ENCODE assay signal across 13 cellular contexts in the genomic region with DNA sequence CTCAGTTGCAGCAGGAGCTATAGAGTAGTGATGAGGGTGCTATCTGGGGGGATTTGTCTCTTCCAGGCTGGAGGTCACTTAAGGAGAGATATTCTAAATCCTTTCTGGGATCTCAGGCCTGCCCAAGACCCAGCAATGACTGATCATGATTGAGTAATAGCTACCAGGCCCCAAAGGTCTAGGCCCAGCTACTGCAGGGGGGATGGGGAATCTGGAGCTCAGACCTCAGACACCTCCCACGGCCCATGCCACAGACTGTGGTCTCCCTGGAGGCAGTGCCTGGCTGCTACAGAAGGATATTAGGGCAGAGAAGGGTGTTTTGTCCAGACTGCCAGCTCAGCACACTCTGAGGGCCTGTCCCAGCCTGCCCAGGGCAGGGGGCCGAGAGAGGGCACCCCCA. TPM values are rescaled to one million over a fixed set of nuclear protein-coding genes. Genes with fewer than 3 reads are reported as not detected.
A peak's percentile ranks its signal among the peaks of the same experiment; 100 is the strongest.
DNase-seq lines count a peak whose midpoint lies in the region; ATAC-seq, FAIRE-seq and TF ChIP-seq lines count a peak whose summit lies in the region.
"Had no signal": no experiment of that assay in that cellular context is flagged by ENCODE, and none has a peak within 500 bp of the region (broad histone marks: within the 10 kb centered on the region; RNA-seq: fewer than 3 reads in every experiment).

No MANE protein-coding gene starts in this region.

- BruUV-seq in GM12878 (replicated peaks; lab: Mats Ljungman, UMichigan), result no TSS peak

- H3K36me3 ChIP-seq in GM12878 (ENCODE audit: control insufficient read depth in 2 of 2, insufficient read depth in 2 of 2, low read length in 1 of 2), result no peaks in the 10 kb centered on the region
- peaks cover 0 to under 1% (median 0%) of the 10 kb centered on the region in 3 donors for H3K36me3 ChIP-seq in pancreas
- H3K36me3 ChIP-seq: esophagus muscularis mucosa, thyroid gland had no signal

- WGBS in GM12878 (ENCODE audit: insufficient coverage, insufficient replicate concordance, low lambda C conversion rate, missing lambda C conversion rate), result 0% methylated on average over 2 of the region's 2 CpGs
- WGBS in pancreas, 2 donors, result 55 to 71% methylated on average over 2 of the region's 2 CpGs

- no peaks in the 10 kb centered on the region for H3K79me2 ChIP-seq in GM12878 (ENCODE audit: control insufficient read depth, insufficient read depth, low read length)

- H4K20me1 ChIP-seq in GM12878 (ENCODE audit: control insufficient read depth, insufficient read depth), result no peaks in the 10 kb centered on the region

- no peak overlapping the region for H2AFZ ChIP-seq in GM12878 (ENCODE audit: control insufficient read depth, low read depth, low read length)

- H3K4me3 ChIP-seq in GM12878 (no peak overlapping the region), pancreas (no peak overlapping the region)
- H3K4me3 ChIP-seq: esophagus muscularis mucosa, thyroid gland had no signal

- intact Hi-C loops in GM12878 (cut with micrococcal nuclease; ENCODE audit: unreplicated experiment) (no loop called here), pancreas (cut with DNase I) (no loop called here)

- H3K27ac ChIP-seq in GM12878 (ENCODE audit: control insufficient read depth, insufficient read depth) (no peak overlapping the region), pancreas (peak overlapping the region; percentile 56 to 84 (median 68)), foreskin keratinocyte (no peak overlapping the region)
- H3K27ac ChIP-seq: esophagus muscularis mucosa, thyroid gland had no signal

- FAIRE-seq in GM12878 (lab: Jason Lieb, UNC) (no peak), pancreas (lab: Jason Lieb, UNC) (no peak)
- FAIRE-seq: keratinocyte had no signal

- no peak for TF ChIP-seq POLR2A in GM12878 (IDR thresholded peaks at IDR 0.05; ENCODE audit: low read depth, low read length)

- in situ Hi-C loops in GM12878 (cut with MboI), result no loop called here

- TF ChIP-seq CTCF in GM12878 (IDR thresholded peaks at IDR 0.05 in 2 of 3, conservative IDR thresholded peaks at IDR 0.05 in 1 of 3; ENCODE audit: control insufficient read depth in 2 of 3, extremely low read depth in 1 of 3, insufficient read depth in 1 of 3, low read depth in 3 of 3, low read length in 3 of 3) (no peak), pancreas (IDR thresholded peaks at IDR 0.05) (no peak), foreskin keratinocyte (conservative IDR thresholded peaks at IDR 0.05) (no peak)

- no peak overlapping the region for H3K9ac ChIP-seq in GM12878 (ENCODE audit: control insufficient read depth, insufficient read depth, low read length)

- DNase-seq in HK-2 (ENCODE audit: unreplicated experiment) (peak; percentile 38), NCI-H226 (peak; percentile 45), GM12878 (ENCODE audit: low read depth, low spot score) (no peak), pancreas (peak in 1 of 6 donors; percentile 42), foreskin keratinocyte (no peak), H4 (ENCODE audit: low spot score) (no peak), NCI-H2196 treated with DMSO at 0.1 percent for 48 hours (lab: John Stamatoyannopoulos, UW; ENCODE audit: unreplicated experiment) (no peak)
- DNase-seq: DMS 273 treated with DMSO at 0.1 percent for 48 hours, NCI-H2081 treated with DMSO at 0.1 percent for 48 hours, thyroid gland had no signal

- no peaks in the 10 kb centered on the region; a peak in 2 of 4 replicates for H3K27me3 ChIP-seq in GM12878 (replicated peaks in 1 of 2; ENCODE audit: control insufficient read depth in 2 of 2, insufficient read depth in 2 of 2, low read length in 1 of 2)
- no peaks in the 10 kb centered on the region for H3K27me3 ChIP-seq in pancreas
- peaks cover 15% of the 10 kb centered on the region for H3K27me3 ChIP-seq in foreskin keratinocyte
- H3K27me3 ChIP-seq: thyroid gland had no signal

- no peak overlapping the region for H3K4me2 ChIP-seq in GM12878 (ENCODE audit: control insufficient read depth, insufficient read depth)

- H3K4me1 ChIP-seq in GM12878 (ENCODE audit: control insufficient read depth, insufficient read depth, low read length), result no peaks in the 10 kb centered on the region
- peaks cover 24 to 32% (median 30%) of the 10 kb centered on the region in 3 donors for H3K4me1 ChIP-seq in pancreas
- no peaks in the 10 kb centered on the region for H3K4me1 ChIP-seq in foreskin keratinocyte
- H3K4me1 ChIP-seq: esophagus muscularis mucosa had no signal

- no peaks in the 10 kb centered on the region for H3K9me3 ChIP-seq in GM12878 (replicated peaks; ENCODE audit: control insufficient read depth, insufficient read depth, low read length)
- no peaks in the 10 kb centered on the region for H3K9me3 ChIP-seq in pancreas
- H3K9me3 ChIP-seq: esophagus muscularis mucosa, thyroid gland had no signal

- SMC1A ChIA-PET in GM12878 (lab: Charles Lee; ENCODE audit: uncharacterized antibody, unreplicated experiment), result interaction anchor here (0.8 kb wide), 1 partner anchor 19 kb away, joined by 3 read pairs; no protein-coding TSS in a partner anchor

- TF ChIP-seq RAD21 in GM12878 (IDR thresholded peaks at IDR 0.05; ENCODE audit: insufficient read depth, low read depth, low read length), result no peak

- CTCF ChIA-PET in GM12878 (lab: Yijun Ruan, JAX), result interaction anchor here (1.0 to 2.1 kb wide), 4 partner anchors 8 to 60 kb away, joined by 3 to 8 read pairs (median 4); no protein-coding TSS in a partner anchor

- TF ChIP-seq EP300 in GM12878 (IDR thresholded peaks at IDR 0.05; ENCODE audit: borderline replicate concordance in 1 of 2, control insufficient read depth in 1 of 2, low read depth in 2 of 2, low read length in 2 of 2), result no peak

- RAD21 ChIA-PET in GM12878 (lab: Charles Lee; ENCODE audit: unreplicated experiment), result interaction anchor here (0.8 to 1.4 kb wide), 2 partner anchors 13 to 15 kb away, joined by 3 to 5 read pairs; no protein-coding TSS in a partner anchor

- ATAC-seq in GM12878, result peak; percentile 58
- no peak for ATAC-seq in pancreas
- ATAC-seq in foreskin keratinocyte, result no peak

- POLR2A ChIA-PET in GM12878 (lab: Charles Lee), result interaction anchor here (0.7 kb wide), 1 partner anchor 1082 kb away, joined by 5 read pairs; no protein-coding TSS in a partner anchor

RNA-seq across cellular contexts. Expression of a gene that starts 6.9 kb away (rescaled TPM):
- total RNA-seq in GM12878 (2013; cell fraction: nucleolus; rRNA removed), result not detected in 2 replicates
- total RNA-seq in GM12878 (2014; rRNA removed) (not detected in 2 replicates), GM12878 (2014; rRNA removed; fragmentation: Illumina TruSeq; extraction: Trizol) (not detected in 2 replicates), GM12878 (2021) (0.13 TPM in 1 of 2 replicates, not detected in the other), pancreas (10 to 100 TPM; 21.2 to 57.9 (median 38.6) TPM), foreskin keratinocyte (not detected in 2 replicates)
- polyA plus RNA-seq in GM12878 (2011; ENCODE audit: low read depth), result not detected
- polyA plus RNA-seq in GM12878 (2011; rRNA removed) (0.14 TPM in 1 of 2 replicates, not detected in the other), GM12878 (2014; fragmentation: Illumina TruSeq; extraction: Trizol) (not detected in 2 replicates), GM12878 (2014; fragmentation: Nextera tagmentation; extraction: Ambion mirVana) (not detected), GM12878 (2014; rRNA removed) (not detected in 2 replicates), GM12878 (2016; fragmentation: Nextera tagmentation; extraction: Ambion mirVana) (not detected), pancreas (10 to 100 TPM; 35.2 to 40.8 TPM), foreskin keratinocyte (0.09 TPM in 1 of 2 replicates, not detected in the other)
- 0.05 and 0.16 TPM in 2 replicates for polyA plus RNA-seq in GM12878 (2011; cell fraction: cytosol; rRNA removed)
- 0.18 and 1.5 TPM in 2 replicates for polyA plus RNA-seq in GM12878 (2011; cell fraction: nucleus; rRNA removed)
- polyA plus RNA-seq in GM12878 (2012), result not detected in 2 replicates
- 0.05 TPM in 1 of 2 replicates, not detected in the other for polyA minus RNA-seq in GM12878 (2011; rRNA and poly(A)+ RNA removed)
- not detected in 2 replicates for polyA minus RNA-seq in GM12878 (2011; cell fraction: cytosol; rRNA and poly(A)+ RNA removed)
- polyA minus RNA-seq in GM12878 (2011; cell fraction: nucleus; rRNA and poly(A)+ RNA removed), result not detected in 2 replicates
- total RNA-seq in H4 (2014; rRNA removed; shearing (Covaris generic)), result not detected in 2 replicates
- polyA plus RNA-seq: keratinocyte had no signal

RNA-seq across cellular contexts. Expression of a gene that starts 20.5 kb away (rescaled TPM):
- not detected in 2 replicates for total RNA-seq in GM12878 (2013; cell fraction: nucleolus; rRNA removed)
- total RNA-seq in GM12878 (2014; rRNA removed), result not detected in 2 replicates
- not detected in 2 replicates for total RNA-seq in GM12878 (2014; rRNA removed; fragmentation: Illumina TruSeq; extraction: Trizol)
- not detected in 2 replicates for total RNA-seq in GM12878 (2021)
- polyA plus RNA-seq in GM12878 (2011; ENCODE audit: low read depth), result not detected
- polyA plus RNA-seq in GM12878 (2011; rRNA removed), result not detected in 2 replicates
- not detected in 2 replicates for polyA plus RNA-seq in GM12878 (2011; cell fraction: cytosol; rRNA removed)
- not detected in 2 replicates for polyA plus RNA-seq in GM12878 (2011; cell fraction: nucleus; rRNA removed)
- polyA plus RNA-seq in GM12878 (2012), result not detected in 2 replicates
- not detected in 2 replicates for polyA plus RNA-seq in GM12878 (2014; fragmentation: Illumina TruSeq; extraction: Trizol)
- polyA plus RNA-seq in GM12878 (2014; fragmentation: Nextera tagmentation; extraction: Ambion mirVana), result not detected
- not detected in 2 replicates for polyA plus RNA-seq in GM12878 (2014; rRNA removed)
- not detected for polyA plus RNA-seq in GM12878 (2016; fragmentation: Nextera tagmentation; extraction: Ambion mirVana)
- polyA minus RNA-seq in GM12878 (2011; rRNA and poly(A)+ RNA removed), result not detected in 2 replicates
- not detected in 2 replicates for polyA minus RNA-seq in GM12878 (2011; cell fraction: cytosol; rRNA and poly(A)+ RNA removed)
- polyA minus RNA-seq in GM12878 (2011; cell fraction: nucleus; rRNA and poly(A)+ RNA removed), result not detected in 2 replicates
- not detected for total RNA-seq in pancreas
- not detected for polyA plus RNA-seq in pancreas
- total RNA-seq in foreskin keratinocyte, result 0.03 TPM in 1 of 2 replicates, not detected in the other
- polyA plus RNA-seq in foreskin keratinocyte, result not detected in 2 replicates
- not detected in 2 replicates for total RNA-seq in H4 (2014; rRNA removed; shearing (Covaris generic))
- total RNA-seq: esophagus muscularis mucosa, SK-MEL-5, thyroid gland had no signal

RNA-seq across cellular contexts. Expression of a gene that starts 24.1 kb away (rescaled TPM):
- 76.7 and 81.1 TPM in 2 replicates for total RNA-seq in GM12878 (2013; cell fraction: nucleolus; rRNA removed)
- total RNA-seq in GM12878 (2014; rRNA removed), result 222 and 225 TPM in 2 replicates
- 108 and 120 TPM in 2 replicates for total RNA-seq in GM12878 (2014; rRNA removed; fragmentation: Illumina TruSeq; extraction: Trizol)
- total RNA-seq in GM12878 (2021), result 271 and 276 TPM in 2 replicates
- polyA plus RNA-seq in GM12878 (2011; ENCODE audit: low read depth), result 114 TPM
- 160 and 346 TPM in 2 replicates for polyA plus RNA-seq in GM12878 (2011; rRNA removed)
- polyA plus RNA-seq in GM12878 (2011; cell fraction: cytosol; rRNA removed), result 449 and 513 TPM in 2 replicates
- polyA plus RNA-seq in GM12878 (2011; cell fraction: nucleus; rRNA removed), result 325 and 326 TPM in 2 replicates
- 201 and 206 TPM in 2 replicates for polyA plus RNA-seq in GM12878 (2012)
- 163 and 192 TPM in 2 replicates for polyA plus RNA-seq in GM12878 (2014; fragmentation: Illumina TruSeq; extraction: Trizol)
- polyA plus RNA-seq in GM12878 (2014; fragmentation: Nextera tagmentation; extraction: Ambion mirVana), result 10 to 100 TPM in 1 of 2 experiments, 1 to 10 TPM in 1; 5.0 to 15.3 TPM
- polyA plus RNA-seq in GM12878 (2014; rRNA removed), result 257 and 287 TPM in 2 replicates
- 100 to 1,000 TPM; 250 to 275 TPM for polyA plus RNA-seq in GM12878 (2016; fragmentation: Nextera tagmentation; extraction: Ambion mirVana)
- polyA minus RNA-seq in GM12878 (2011; rRNA and poly(A)+ RNA removed), result 423 and 505 TPM in 2 replicates
- polyA minus RNA-seq in GM12878 (2011; cell fraction: cytosol; rRNA and poly(A)+ RNA removed), result 100.0 and 111 TPM in 2 replicates
- 45.9 and 66.9 TPM in 2 replicates for polyA minus RNA-seq in GM12878 (2011; cell fraction: nucleus; rRNA and poly(A)+ RNA removed)
- 100 to 1,000 TPM in 1 of 6 donors, 10 to 100 TPM in 5; 26.9 to 104 (median 42.9) TPM for total RNA-seq in pancreas
- 10 to 100 TPM; 54.1 to 97.6 TPM for polyA plus RNA-seq in pancreas
- 242 and 258 TPM in 2 replicates for total RNA-seq in foreskin keratinocyte
- 243 and 258 TPM in 2 replicates for polyA plus RNA-seq in foreskin keratinocyte
- 127 and 141 TPM in 2 replicates for total RNA-seq in H4 (2014; rRNA removed; shearing (Covaris generic))

RNA-seq across cellular contexts. Expression of a gene that starts 56.8 kb away (rescaled TPM):
- 0.46 TPM in 1 of 2 replicates, not detected in the other for total RNA-seq in GM12878 (2013; cell fraction: nucleolus; rRNA removed)
- total RNA-seq in GM12878 (2014; rRNA removed), result 0.28 TPM in 1 of 2 replicates, not detected in the other
- not detected in 2 replicates for total RNA-seq in GM12878 (2014; rRNA removed; fragmentation: Illumina TruSeq; extraction: Trizol)
- 0.08 and 0.45 TPM in 2 replicates for total RNA-seq in GM12878 (2021)
- polyA plus RNA-seq in GM12878 (2011; ENCODE audit: low read depth), result not detected
- 0.12 and 0.15 TPM in 2 replicates for polyA plus RNA-seq in GM12878 (2011; rRNA removed)
- polyA plus RNA-seq in GM12878 (2011; cell fraction: cytosol; rRNA removed), result 0.21 and 0.25 TPM in 2 replicates
- polyA plus RNA-seq in GM12878 (2011; cell fraction: nucleus; rRNA removed), result 0.92 and 1.8 TPM in 2 replicates
- polyA plus RNA-seq in GM12878 (2012), result 0.41 and 0.69 TPM in 2 replicates
- 0.09 TPM in 1 of 2 replicates, not detected in the other for polyA plus RNA-seq in GM12878 (2014; fragmentation: Illumina TruSeq; extraction: Trizol)
- polyA plus RNA-seq in GM12878 (2014; fragmentation: Nextera tagmentation; extraction: Ambion mirVana), result not detected
- not detected in 2 replicates for polyA plus RNA-seq in GM12878 (2014; rRNA removed)
- not detected for polyA plus RNA-seq in GM12878 (2016; fragmentation: Nextera tagmentation; extraction: Ambion mirVana)
- 0.36 and 0.44 TPM in 2 replicates for polyA minus RNA-seq in GM12878 (2011; rRNA and poly(A)+ RNA removed)
- 0.40 and 0.52 TPM in 2 replicates for polyA minus RNA-seq in GM12878 (2011; cell fraction: cytosol; rRNA and poly(A)+ RNA removed)
- 0.19 and 0.73 TPM in 2 replicates for polyA minus RNA-seq in GM12878 (2011; cell fraction: nucleus; rRNA and poly(A)+ RNA removed)
- 1 to 10 TPM; 1.4 to 7.7 (median 2.9) TPM for total RNA-seq in pancreas
- 1 to 10 TPM; 7.1 to 8.8 TPM for polyA plus RNA-seq in pancreas
- total RNA-seq in foreskin keratinocyte, result 108 and 121 TPM in 2 replicates
- polyA plus RNA-seq in foreskin keratinocyte, result 94.2 and 98.4 TPM in 2 replicates
- 0.33 and 3.8 TPM in 2 replicates for total RNA-seq in H4 (2014; rRNA removed; shearing (Covaris generic))

RNA-seq across cellular contexts. Expression of a gene that starts 57.0 kb away (rescaled TPM):
- 2.1 and 5.2 TPM in 2 replicates for total RNA-seq in GM12878 (2013; cell fraction: nucleolus; rRNA removed)
- total RNA-seq in GM12878 (2014; rRNA removed) (0.11 and 0.16 TPM in 2 replicates), GM12878 (2014; rRNA removed; fragmentation: Illumina TruSeq; extraction: Trizol) (0.05 and 0.09 TPM in 2 replicates), GM12878 (2021) (0.59 and 0.74 TPM in 2 replicates), pancreas (10 to 100 TPM; 27.5 to 53.5 (median 33.2) TPM), foreskin keratinocyte (1.1 and 2.0 TPM in 2 replicates)
- polyA plus RNA-seq in GM12878 (2011; ENCODE audit: low read depth), result not detected
- polyA plus RNA-seq in GM12878 (2011; rRNA removed) (0.33 and 0.48 TPM in 2 replicates), GM12878 (2014; fragmentation: Illumina TruSeq; extraction: Trizol) (0.06 TPM in 1 of 2 replicates, not detected in the other), GM12878 (2014; fragmentation: Nextera tagmentation; extraction: Ambion mirVana) (not detected), GM12878 (2014; rRNA removed) (0.37 and 0.47 TPM in 2 replicates), GM12878 (2016; fragmentation: Nextera tagmentation; extraction: Ambion mirVana) (under 1 TPM; 0.09 to 0.16 TPM), pancreas (100 to 1,000 TPM; 118 to 223 TPM), foreskin keratinocyte (1.3 and 2.3 TPM in 2 replicates)
- polyA plus RNA-seq in GM12878 (2011; cell fraction: cytosol; rRNA removed), result 0.39 and 0.74 TPM in 2 replicates
- polyA plus RNA-seq in GM12878 (2011; cell fraction: nucleus; rRNA removed), result 6.9 and 9.0 TPM in 2 replicates
- 0.90 and 1.2 TPM in 2 replicates for polyA plus RNA-seq in GM12878 (2012)
- 0.29 and 0.41 TPM in 2 replicates for polyA minus RNA-seq in GM12878 (2011; rRNA and poly(A)+ RNA removed)
- 4.5 and 7.3 TPM in 2 replicates for polyA minus RNA-seq in GM12878 (2011; cell fraction: cytosol; rRNA and poly(A)+ RNA removed)
- 2.7 and 3.3 TPM in 2 replicates for polyA minus RNA-seq in GM12878 (2011; cell fraction: nucleus; rRNA and poly(A)+ RNA removed)
- total RNA-seq in H4 (2014; rRNA removed; shearing (Covaris generic)), result 5.9 and 8.9 TPM in 2 replicates

Comparison
In these comparisons a context has a peak if more than half of its experiments do, and no peak if none do; other contexts are left out.
1. DNase-seq: peak in HK-2 (single experiment) and NCI-H226 (single experiment); none in GM12878 (single experiment), foreskin keratinocyte (0 of 2), H4 (single experiment) and NCI-H2196 treated with DMSO at 0.1 percent for 48 hours (single experiment).
2. H3K27ac ChIP-seq: peak in pancreas (4 of 4); none in GM12878 (single experiment) and foreskin keratinocyte (single experiment).
3. RNA of a gene that starts 6.9 kb away (total RNA-seq): 21.2 to 57.9 TPM in pancreas; 0.13 TPM in GM12878, not detected in foreskin keratinocyte and not detected in H4; every median in the first group is over 10 times any median in the second.